ENCODE assay signal across 14 cellular contexts in the genomic region with DNA sequence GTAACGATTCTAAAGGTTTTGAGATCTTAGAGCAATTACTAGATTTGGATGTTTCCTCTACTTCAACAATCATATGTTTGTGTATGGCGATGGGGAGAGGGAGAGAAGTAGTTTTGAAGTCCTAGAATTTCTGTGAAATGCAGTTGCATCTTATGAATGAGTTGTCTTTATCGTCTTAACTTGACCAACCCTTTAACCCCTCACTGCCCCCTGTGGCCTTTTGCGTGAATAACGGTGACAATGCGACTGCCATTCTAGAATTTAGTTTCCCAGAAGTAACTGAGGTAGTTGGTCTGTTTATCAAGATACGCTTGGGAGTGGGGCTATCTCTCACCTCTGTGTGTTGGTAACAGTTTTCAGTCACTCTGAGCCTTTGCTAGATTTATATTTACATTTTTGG.
DNase-seq lines count a peak whose midpoint lies in the region; ATAC-seq and TF ChIP-seq lines count a peak whose summit lies in the region.
"Had no signal": no experiment of that assay in that cellular context is flagged by ENCODE, and none has a peak within 500 bp of the region (broad histone marks: within the 10 kb centered on the region; RNA-seq: fewer than 3 reads in every experiment).

No MANE protein-coding gene starts in this region.

- H3K36me3 ChIP-seq in GM06990 (ENCODE audit: control insufficient read depth, insufficient read depth, low read length) (no peaks in the 10 kb centered on the region; the same call in 1 of the 2 replicates), MM.1S (replicated peaks; ENCODE audit: insufficient read depth, low read length) (no peaks in the 10 kb centered on the region), gastrocnemius medialis (no peaks in the 10 kb centered on the region)
- H3K36me3 ChIP-seq: gastroesophageal sphincter had no signal

- peaks cover 1% of the 10 kb centered on the region for H3K27me3 Mint-ChIP-seq in endothelial cell (ENCODE audit: unreplicated experiment)
- H3K27me3 Mint-ChIP-seq: activated T-cell treated with anti-CD3 and anti-CD28 coated beads, Interleukin-2, amount 50 U/mL, for 24 hours; memory B cell had no signal

- H3K27ac ChIP-seq in MM.1S (ENCODE audit: low read length) (no peak overlapping the region), gastrocnemius medialis (no peak overlapping the region)
- H3K27ac ChIP-seq: gastroesophageal sphincter, HL-60 had no signal

- H3K27me3 ChIP-seq in GM06990 (replicated peaks; ENCODE audit: control insufficient read depth, insufficient read depth, low read length) (no peaks in the 10 kb centered on the region), MM.1S (replicated peaks; ENCODE audit: insufficient read depth, low read length) (no peaks in the 10 kb centered on the region), gastrocnemius medialis (no peaks in the 10 kb centered on the region)
- H3K27me3 ChIP-seq: gastroesophageal sphincter had no signal

- no peaks in the 10 kb centered on the region for H3F3A ChIP-seq in MM.1S (ENCODE audit: insufficient read depth, low read length)

- H3K9me2 ChIP-seq in MM.1S (replicated peaks; ENCODE audit: insufficient read depth, low read length): no peaks in the 10 kb centered on the region

- no peak overlapping the region for H3K9ac ChIP-seq in MM.1S (ENCODE audit: low read length)

- H3K9me3 Mint-ChIP-seq in endothelial cell (ENCODE audit: unreplicated experiment): no peaks in the 10 kb centered on the region
- H3K9me3 Mint-ChIP-seq: activated T-cell treated with anti-CD3 and anti-CD28 coated beads, Interleukin-2, amount 50 U/mL, for 24 hours; memory B cell had no signal

- no peaks in the 10 kb centered on the region for H3K4me1 ChIP-seq in MM.1S (ENCODE audit: low read length)
- no peaks in the 10 kb centered on the region for H3K4me1 ChIP-seq in gastrocnemius medialis
- H3K4me1 ChIP-seq: gastroesophageal sphincter had no signal

- intact Hi-C loops in gastrocnemius medialis (cut with DNase I; ENCODE audit: low total_unique reads): no loop called here

- no peak for DNase-seq in GM06990 (ENCODE audit: extremely low read depth, insufficient read length)
- peak; percentile 7 for DNase-seq in MV-4-11 (lab: John Stamatoyannopoulos, UW)
- peak; percentile 26 for DNase-seq in endothelial cell (ENCODE audit: low spot score)
- no peak for DNase-seq in MM.1S
- no peak for DNase-seq in SKM-1 (lab: John Stamatoyannopoulos, UW; ENCODE audit: unreplicated experiment)
- no peak for DNase-seq in gastrocnemius medialis
- no peak for DNase-seq in NCI-H1436 (lab: John Stamatoyannopoulos, UW)
- DNase-seq: activated T-cell treated with anti-CD3 and anti-CD28 coated beads, Interleukin-2, amount 50 U/mL, for 24 hours; caudate nucleus; NCI-H226 had no signal

- H3K36me3 Mint-ChIP-seq in endothelial cell (ENCODE audit: low read depth, unreplicated experiment): no peaks in the 10 kb centered on the region

- no peak overlapping the region for H2AFZ ChIP-seq in MM.1S (ENCODE audit: low read length)

- H3K27ac Mint-ChIP-seq in endothelial cell (ENCODE audit: unreplicated experiment): no peak overlapping the region
- H3K27ac Mint-ChIP-seq: activated T-cell treated with anti-CD3 and anti-CD28 coated beads, Interleukin-2, amount 50 U/mL, for 24 hours; memory B cell had no signal

- H3K9me3 ChIP-seq in MM.1S (replicated peaks; ENCODE audit: insufficient read depth, low read length): no peaks in the 10 kb centered on the region
- no peaks in the 10 kb centered on the region for H3K9me3 ChIP-seq in gastrocnemius medialis
- H3K9me3 ChIP-seq: gastroesophageal sphincter had no signal

- TF ChIP-seq CTCF in GM06990 (IDR thresholded peaks at IDR 0.05; ENCODE audit: insufficient read depth, low read length, poor library complexity, severe bottlenecking) (peak; percentile 52), endothelial cell (IDR thresholded peaks at IDR 0.05; ENCODE audit: unreplicated experiment) (peak; percentile 49), MM.1S (IDR thresholded peaks at IDR 0.05; ENCODE audit: low read length) (no peak), gastrocnemius medialis (IDR thresholded peaks at IDR 0.05 in 4 of 5, conservative IDR thresholded peaks at IDR 0.05 in 1 of 5) (no peak)

- no peak for TF ChIP-seq POLR2A in gastrocnemius medialis (IDR thresholded peaks at IDR 0.05)

- no peaks in the 10 kb centered on the region for H3K4me1 Mint-ChIP-seq in endothelial cell (ENCODE audit: unreplicated experiment)
- H3K4me1 Mint-ChIP-seq: memory B cell had no signal

- no peak overlapping the region for H3K4me2 ChIP-seq in MM.1S (ENCODE audit: low read depth, low read length)

- H4K20me1 ChIP-seq in MM.1S (ENCODE audit: insufficient read depth, low read length): no peaks in the 10 kb centered on the region

- no peaks in the 10 kb centered on the region for H3K79me2 ChIP-seq in MM.1S (ENCODE audit: low read length)

- peak; percentile 60 for ATAC-seq in GM19395 (IDR thresholded peaks at IDR 0.05; ENCODE audit: unreplicated experiment)
- no peak for ATAC-seq in gastrocnemius medialis
- ATAC-seq: gastroesophageal sphincter had no signal

- H3K4me3 ChIP-seq in GM06990 (replicated peaks; ENCODE audit: low read depth, low read length): no peak overlapping the region
- H3K4me3 ChIP-seq in MM.1S (ENCODE audit: low read length): no peak overlapping the region
- no peak overlapping the region for H3K4me3 ChIP-seq in gastrocnemius medialis
- H3K4me3 ChIP-seq: gastroesophageal sphincter had no signal

- in situ Hi-C loops in gastrocnemius medialis (cut with MboI; ENCODE audit: low sequenced_read_pairs in 4 of 4): no loop called here

- H3K4me3 Mint-ChIP-seq in endothelial cell (ENCODE audit: unreplicated experiment): no peak overlapping the region
- H3K4me3 Mint-ChIP-seq: activated T-cell treated with anti-CD3 and anti-CD28 coated beads, Interleukin-2, amount 50 U/mL, for 24 hours; memory B cell had no signal

Comparison
In these comparisons a context has a peak if more than half of its experiments do, and no peak if none do; other contexts are left out.
1. DNase-seq: peak in MV-4-11 (single experiment) and endothelial cell (single experiment); none in GM06990 (single experiment), MM.1S (single experiment), SKM-1 (single experiment), gastrocnemius medialis (0 of 2) and NCI-H1436 (single experiment).
2. CTCF ChIP-seq: peak in GM06990 (single experiment) and endothelial cell (single experiment); none in MM.1S (single experiment) and gastrocnemius medialis (0 of 5).